In the genomic region with DNA sequence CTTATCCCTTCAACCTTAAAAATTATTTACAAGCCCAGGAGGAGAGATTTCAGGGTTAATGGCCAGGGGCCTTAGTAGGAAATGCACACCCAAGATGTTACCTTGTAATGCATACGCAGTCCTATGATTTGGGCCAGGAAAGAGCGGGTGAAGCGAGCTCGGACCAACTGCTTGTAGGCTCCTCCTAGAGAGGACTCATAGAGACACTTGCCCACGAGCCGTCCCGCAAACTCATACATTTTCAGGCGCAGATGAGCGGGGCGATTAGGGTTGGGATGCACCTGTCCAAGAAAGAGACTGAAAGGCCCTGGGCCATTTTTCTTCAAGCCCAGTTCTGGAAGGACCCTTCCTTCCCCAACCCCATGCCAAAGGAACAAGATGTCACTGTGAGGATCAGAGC, we compare ENCODE assay signal across 18 cellular contexts. TPM values are rescaled to one million over a fixed set of nuclear protein-coding genes. Genes with fewer than 3 reads are reported as not detected.
DNase-seq lines count a peak whose midpoint lies in the region; ATAC-seq and TF ChIP-seq lines count a peak whose summit lies in the region.
"Had no signal": no experiment of that assay in that cellular context is flagged by ENCODE, and none has a peak within 500 bp of the region (broad histone marks: within the 10 kb centered on the region; RNA-seq: fewer than 3 reads in every experiment).

No MANE protein-coding gene starts in this region.

- dilution Hi-C loops in IMR-90 (cut with HindIII; ENCODE audit: low sequenced_read_pairs, unreplicated experiment): no loop called here

- H3K9me3 ChIP-seq in IMR-90 (ENCODE audit: control insufficient read depth, insufficient read depth, low read length) (no peaks in the 10 kb centered on the region), mesenchymal stem cell (ENCODE audit: control insufficient read depth, low read length) (no peaks in the 10 kb centered on the region), tibial artery (no peaks in the 10 kb centered on the region), breast epithelium (no peaks in the 10 kb centered on the region)

- H2BK12ac ChIP-seq in mesenchymal stem cell (ENCODE audit: low read length in 2 of 2): no peak overlapping the region

- no peak overlapping the region for H2AK5ac ChIP-seq in IMR-90 (ENCODE audit: low read depth, low read length)
- no peak overlapping the region for H2AK5ac ChIP-seq in mesenchymal stem cell (ENCODE audit: low read length, severe bottlenecking)

- no TSS peak for BruUV-seq in IMR-90 (replicated peaks; lab: Mats Ljungman, UMichigan)

- H3K23ac ChIP-seq in IMR-90 (ENCODE audit: low read depth, low read length): 0 out of 2 replicates have a peak overlapping the region, but pooled peaks have one; percentile 14
- H3K23ac ChIP-seq in mesenchymal stem cell (ENCODE audit: low read length in 2 of 2): no peak overlapping the region

- H3K9me3 Mint-ChIP-seq in HFFc6: no peaks in the 10 kb centered on the region
- H3K9me3 Mint-ChIP-seq: CD4-positive, alpha-beta memory T cell had no signal

- no peak overlapping the region for H3K9ac ChIP-seq in IMR-90 (ENCODE audit: low read depth, low read length)
- no peak overlapping the region for H3K9ac ChIP-seq in mesenchymal stem cell (ENCODE audit: low read length)
- H3K9ac ChIP-seq: GM23248 had no signal

- POLR2A ChIA-PET in IMR-90 (lab: Charles Lee; ENCODE audit: unreplicated experiment) (interaction anchor here (0.5 kb wide), 1 partner anchor 13 kb away, joined by 3 read pairs; no protein-coding TSS in a partner anchor), RWPE1 (lab: Yijun Ruan, JAX; ENCODE audit: low non-redundant PET) (no interaction called here)

- H2AK9ac ChIP-seq in IMR-90 (replicated peaks; ENCODE audit: low read depth, low read length, poor library complexity): no peak overlapping the region

- H4K5ac ChIP-seq in IMR-90 (ENCODE audit: low read depth, low read length): no peak overlapping the region

- DNase-seq in HFFc6: no peak
- no peak for DNase-seq in IMR-90
- DNase-seq in mesenchymal stem cell: no peak
- no peak for DNase-seq in tibial artery
- no peak for DNase-seq in RWPE1 (ENCODE audit: low spot score)
- no peak for DNase-seq in breast epithelium (ENCODE audit: low spot score in 2 of 2)
- DNase-seq in SW 1271 (lab: John Stamatoyannopoulos, UW): no peak
- DNase-seq: C1 segment of cervical spinal cord; Calu3; CD4-positive, alpha-beta memory T cell; COR-L47; DMS53; DMS79 treated with DMSO at 0.1 percent for 48 hours; GF-D8; GM23248; H7; HCEC 1CT had no signal

- intact Hi-C loops in IMR-90 (cut with micrococcal nuclease) (loop anchor here (2.0 kb wide), 1 partner anchor 61 kb away; no protein-coding TSS in a partner anchor), tibial artery (cut with DNase I; ENCODE audit: low total_unique reads) (no loop called here), breast epithelium (cut with DNase I; ENCODE audit: low total_unique reads) (no loop called here)

- H3K79me1 ChIP-seq in IMR-90 (ENCODE audit: low read depth in 1 of 2, low read length in 2 of 2) (peaks cover 16 to 32% of the 10 kb centered on the region in 2 experiments; a peak in 2 of 4 replicates), mesenchymal stem cell (replicated peaks; ENCODE audit: low read length, poor library complexity, severe bottlenecking) (peaks cover 20% of the 10 kb centered on the region)

- H3K27me3 ChIP-seq in IMR-90 (ENCODE audit: control insufficient read depth, insufficient read depth, low read length) (no peaks in the 10 kb centered on the region), mesenchymal stem cell (ENCODE audit: control insufficient read depth in 1 of 2, insufficient read depth in 1 of 2, low read length in 2 of 2) (no peaks in the 10 kb centered on the region), tibial artery (no peaks in the 10 kb centered on the region), breast epithelium (no peaks in the 10 kb centered on the region)

- no peak for TF ChIP-seq CTCF in HFFc6 (IDR thresholded peaks at IDR 0.05)
- no peak for TF ChIP-seq CTCF in IMR-90 (conservative IDR thresholded peaks at IDR 0.05; ENCODE audit: low read depth, low read length)
- no peak for TF ChIP-seq CTCF in tibial artery (IDR thresholded peaks at IDR 0.05)
- TF ChIP-seq CTCF in RWPE1 (conservative IDR thresholded peaks at IDR 0.05; ENCODE audit: low read depth): no peak
- TF ChIP-seq CTCF in breast epithelium (IDR thresholded peaks at IDR 0.05): no peak

- H3K27ac ChIP-seq in IMR-90 (ENCODE audit: insufficient read depth, low read length) (no peak overlapping the region), mesenchymal stem cell (ENCODE audit: low read length, poor library complexity, severe bottlenecking) (no peak overlapping the region), tibial artery (peak overlapping the region; percentile 68 to 73), RWPE1 (no peak overlapping the region), breast epithelium (no peak overlapping the region)

- in situ Hi-C loops in IMR-90 (cut with MboI; ENCODE audit: low sequenced_read_pairs): no loop called here

- ATAC-seq in IMR-90 (ENCODE audit: low read depth): no peak
- no peak for ATAC-seq in GM21619 (IDR thresholded peaks at IDR 0.05; ENCODE audit: unreplicated experiment)

- 100% methylated on average over 4 of the region's 10 CpGs; no CpG with 5 or more reads in 1 of the 2 experiments for WGBS in IMR-90 (ENCODE audit: extremely low coverage in 2 of 2, insufficient read length in 1 of 2), 2 experiments
- over 99% methylated on average over 10 of the region's 10 CpGs for WGBS in mesenchymal stem cell

- H2BK20ac ChIP-seq in IMR-90 (ENCODE audit: low read depth, low read length): no peak overlapping the region

- H4K8ac ChIP-seq in IMR-90 (ENCODE audit: low read depth in 2 of 2, low read length in 2 of 2) (no peak overlapping the region), mesenchymal stem cell (ENCODE audit: low read length) (no peak overlapping the region)

- H3K4me3 Mint-ChIP-seq in HFFc6: no peak overlapping the region
- H3K4me3 Mint-ChIP-seq: CD4-positive, alpha-beta memory T cell had no signal

- H3K27me3 Mint-ChIP-seq in HFFc6 (ENCODE audit: insufficient read depth): no peaks in the 10 kb centered on the region
- H3K27me3 Mint-ChIP-seq: CD4-positive, alpha-beta memory T cell had no signal

- H2BK15ac ChIP-seq in IMR-90 (ENCODE audit: low read depth, low read length): no peak overlapping the region
- peak overlapping the region; percentile 80 for H2BK15ac ChIP-seq in mesenchymal stem cell (ENCODE audit: low read depth, poor library complexity, severe bottlenecking)

- CTCF ChIA-PET in IMR-90 (lab: Yijun Ruan, JAX): no interaction called here
- CTCF ChIA-PET in RWPE1 (lab: Yijun Ruan, JAX): interaction anchor here (0.7 kb wide), 1 partner anchor 695 kb away, joined by 3 read pairs; no protein-coding TSS in a partner anchor

- no peak overlapping the region for H3K4me2 ChIP-seq in IMR-90 (ENCODE audit: low read depth, low read length)
- no peak overlapping the region for H3K4me2 ChIP-seq in mesenchymal stem cell (ENCODE audit: low read length, poor library complexity, severe bottlenecking)

- H3K4me1 ChIP-seq in IMR-90 (ENCODE audit: control insufficient read depth, insufficient read depth, low read length) (peaks cover 6% of the 10 kb centered on the region), mesenchymal stem cell (ENCODE audit: control insufficient read depth, insufficient read depth, low read depth, low read length) (peaks cover 3% of the 10 kb centered on the region), tibial artery (peaks cover 0 to 40% (median 8%) of the 10 kb centered on the region in 4 donors), breast epithelium (no peaks in the 10 kb centered on the region)

- TF ChIP-seq POLR2A in IMR-90 (IDR thresholded peaks at IDR 0.05; ENCODE audit: low read depth, low read length) (no peak), breast epithelium (IDR thresholded peaks at IDR 0.05) (no peak)

- H3K14ac ChIP-seq in IMR-90 (replicated peaks; ENCODE audit: low read depth, low read length) (no peak overlapping the region), mesenchymal stem cell (ENCODE audit: low read length in 2 of 2) (no peak overlapping the region)

- H3K9me1 ChIP-seq in IMR-90 (ENCODE audit: insufficient read depth, low read length): peaks cover 4% of the 10 kb centered on the region

- H3K36me3 Mint-ChIP-seq in HFFc6 (ENCODE audit: low read depth): peaks cover 64% of the 10 kb centered on the region

- H3K4ac ChIP-seq in IMR-90 (ENCODE audit: low read depth, low read length) (no peak overlapping the region), mesenchymal stem cell (ENCODE audit: low read depth in 1 of 2, low read length in 2 of 2) (no peak overlapping the region)

- H3K36me3 ChIP-seq in IMR-90 (ENCODE audit: control insufficient read depth, insufficient read depth, low read length): peaks cover 36% of the 10 kb centered on the region
- H3K36me3 ChIP-seq in mesenchymal stem cell (ENCODE audit: control insufficient read depth in 1 of 2, insufficient read depth in 2 of 2, low read depth in 1 of 2, low read length in 2 of 2): peaks cover 21 to 86% of the 10 kb centered on the region in 2 experiments
- peaks cover 40 to 73% (median 60%) of the 10 kb centered on the region in 3 donors for H3K36me3 ChIP-seq in tibial artery
- no peaks in the 10 kb centered on the region for H3K36me3 ChIP-seq in breast epithelium

- H4K91ac ChIP-seq in IMR-90 (ENCODE audit: insufficient read depth, low read depth, low read length) (no peak overlapping the region), mesenchymal stem cell (ENCODE audit: low read length) (no peak overlapping the region)

- H3K27ac Mint-ChIP-seq in HFFc6: 0 out of 2 replicates have a peak overlapping the region, but pooled peaks have one; percentile 18
- H3K27ac Mint-ChIP-seq: CD4-positive, alpha-beta memory T cell had no signal

- H3K56ac ChIP-seq in IMR-90 (ENCODE audit: extremely low read depth, insufficient read depth, low read length): no peak overlapping the region

- no peak overlapping the region for H2BK5ac ChIP-seq in IMR-90 (ENCODE audit: low read depth, low read length, poor library complexity, severe bottlenecking)
- no peak overlapping the region for H2BK5ac ChIP-seq in mesenchymal stem cell (ENCODE audit: low read depth, low read length, poor library complexity, severe bottlenecking)

- H2AFZ ChIP-seq in IMR-90 (replicated peaks; ENCODE audit: low read length, poor library complexity) (no peak overlapping the region), mesenchymal stem cell (ENCODE audit: low read depth, low read length) (no peak overlapping the region)
- H2AFZ ChIP-seq: GM23248 had no signal

- no peak for TF ChIP-seq RAD21 in IMR-90 (IDR thresholded peaks at IDR 0.05; ENCODE audit: low read length)

- H3K4me1 Mint-ChIP-seq in HFFc6 (ENCODE audit: low read depth): peaks cover 76% of the 10 kb centered on the region
- H3K4me1 Mint-ChIP-seq: CD4-positive, alpha-beta memory T cell had no signal

- H2BK120ac ChIP-seq in IMR-90 (ENCODE audit: low read depth, low read length): no peak overlapping the region
- H2BK120ac ChIP-seq in mesenchymal stem cell (ENCODE audit: low read depth, low read length): no peak overlapping the region

- H3K18ac ChIP-seq in IMR-90 (ENCODE audit: low read depth, low read length) (no peak overlapping the region), mesenchymal stem cell (ENCODE audit: low read depth in 1 of 2, low read length in 2 of 2) (no peak overlapping the region)

- H3K4me3 ChIP-seq in IMR-90 (ENCODE audit: insufficient read depth, low read depth, low read length): no peak overlapping the region
- H3K4me3 ChIP-seq in mesenchymal stem cell (ENCODE audit: insufficient read depth in 1 of 2, low read depth in 1 of 2, low read length in 2 of 2): no peak overlapping the region
- no peak overlapping the region for H3K4me3 ChIP-seq in tibial artery
- H3K4me3 ChIP-seq in breast epithelium: no peak overlapping the region
- H3K4me3 ChIP-seq: GM23248 had no signal

- H4K20me1 ChIP-seq in IMR-90 (ENCODE audit: insufficient read depth, low read length): no peaks in the 10 kb centered on the region

RNA-seq across cellular contexts. Expression of gene AREL1, which starts 43.0 kb away (rescaled TPM):
- 10 to 100 TPM; 36.7 to 42.3 (median 40.6) TPM for total RNA-seq in HFFc6 (2021; fragmentation: NEBNext Ultra II Directional; extraction: Animal tissue kit (Norgen Biotek cat#: 25700))
- 38.3 and 39.3 TPM in 2 replicates for total RNA-seq in IMR-90 (2012; rRNA removed)
- polyA plus RNA-seq in IMR-90 (2012; rRNA removed): 30.0 and 34.4 TPM in 2 replicates
- polyA plus RNA-seq in IMR-90 (2012; cell fraction: cytosol; rRNA removed): 20.5 and 23.7 TPM in 2 replicates
- polyA plus RNA-seq in IMR-90 (2012; cell fraction: nucleus; rRNA removed; ENCODE audit: low replicate concordance): 51.1 and 52.7 TPM in 2 replicates
- 20.3 TPM for polyA plus RNA-seq in mesenchymal stem cell (2013, experiment 1 of 2)
- polyA plus RNA-seq in mesenchymal stem cell (2013, experiment 2 of 2): 20.0 TPM
- 10 to 100 TPM; 17.0 to 24.3 (median 24.0) TPM for total RNA-seq in breast epithelium

RNA-seq across cellular contexts. Expression of gene FCF1, which starts 43.1 kb away (rescaled TPM):
- total RNA-seq in HFFc6 (2021; fragmentation: NEBNext Ultra II Directional; extraction: Animal tissue kit (Norgen Biotek cat#: 25700)): 10 to 100 TPM; 69.7 to 87.4 (median 79.6) TPM
- total RNA-seq in IMR-90 (2012; rRNA removed): 37.1 and 39.7 TPM in 2 replicates
- polyA plus RNA-seq in IMR-90 (2012; rRNA removed): 33.3 and 45.5 TPM in 2 replicates
- 3.9 and 9.4 TPM in 2 replicates for polyA plus RNA-seq in IMR-90 (2012; cell fraction: cytosol; rRNA removed)
- 1.9 and 19.2 TPM in 2 replicates for polyA plus RNA-seq in IMR-90 (2012; cell fraction: nucleus; rRNA removed; ENCODE audit: low replicate concordance)
- 45.6 TPM for polyA plus RNA-seq in mesenchymal stem cell (2013, experiment 1 of 2)
- 44.8 TPM for polyA plus RNA-seq in mesenchymal stem cell (2013, experiment 2 of 2)
- 10 to 100 TPM; 29.4 to 34.6 (median 33.8) TPM for total RNA-seq in breast epithelium

RNA-seq across cellular contexts. Expression of gene LTBP2, which starts 57.8 kb away (rescaled TPM):
- 100 to 1,000 TPM; 109 to 165 (median 120) TPM for total RNA-seq in HFFc6 (2021; fragmentation: NEBNext Ultra II Directional; extraction: Animal tissue kit (Norgen Biotek cat#: 25700))
- 23.8 and 26.7 TPM in 2 replicates for total RNA-seq in IMR-90 (2012; rRNA removed)
- polyA plus RNA-seq in IMR-90 (2012; rRNA removed): 79.3 and 81.8 TPM in 2 replicates
- polyA plus RNA-seq in IMR-90 (2012; cell fraction: cytosol; rRNA removed): 49.1 and 65.1 TPM in 2 replicates
- 57.1 and 111 TPM in 2 replicates for polyA plus RNA-seq in IMR-90 (2012; cell fraction: nucleus; rRNA removed; ENCODE audit: low replicate concordance)
- polyA plus RNA-seq in mesenchymal stem cell (2013, experiment 1 of 2): 16.6 TPM
- polyA plus RNA-seq in mesenchymal stem cell (2013, experiment 2 of 2): 16.0 TPM
- total RNA-seq in breast epithelium: 10 to 100 TPM; 34.7 to 91.1 (median 79.0) TPM

Comparison
In these comparisons a context has a peak if more than half of its experiments do, and no peak if none do; other contexts are left out.
1. H3K27ac ChIP-seq: peak in tibial artery (2 of 2); none in IMR-90 (single experiment), mesenchymal stem cell (single experiment), RWPE1 (single experiment) and breast epithelium (0 of 2).